ENCODE assay signal across 1 cellular context in the genomic region with DNA sequence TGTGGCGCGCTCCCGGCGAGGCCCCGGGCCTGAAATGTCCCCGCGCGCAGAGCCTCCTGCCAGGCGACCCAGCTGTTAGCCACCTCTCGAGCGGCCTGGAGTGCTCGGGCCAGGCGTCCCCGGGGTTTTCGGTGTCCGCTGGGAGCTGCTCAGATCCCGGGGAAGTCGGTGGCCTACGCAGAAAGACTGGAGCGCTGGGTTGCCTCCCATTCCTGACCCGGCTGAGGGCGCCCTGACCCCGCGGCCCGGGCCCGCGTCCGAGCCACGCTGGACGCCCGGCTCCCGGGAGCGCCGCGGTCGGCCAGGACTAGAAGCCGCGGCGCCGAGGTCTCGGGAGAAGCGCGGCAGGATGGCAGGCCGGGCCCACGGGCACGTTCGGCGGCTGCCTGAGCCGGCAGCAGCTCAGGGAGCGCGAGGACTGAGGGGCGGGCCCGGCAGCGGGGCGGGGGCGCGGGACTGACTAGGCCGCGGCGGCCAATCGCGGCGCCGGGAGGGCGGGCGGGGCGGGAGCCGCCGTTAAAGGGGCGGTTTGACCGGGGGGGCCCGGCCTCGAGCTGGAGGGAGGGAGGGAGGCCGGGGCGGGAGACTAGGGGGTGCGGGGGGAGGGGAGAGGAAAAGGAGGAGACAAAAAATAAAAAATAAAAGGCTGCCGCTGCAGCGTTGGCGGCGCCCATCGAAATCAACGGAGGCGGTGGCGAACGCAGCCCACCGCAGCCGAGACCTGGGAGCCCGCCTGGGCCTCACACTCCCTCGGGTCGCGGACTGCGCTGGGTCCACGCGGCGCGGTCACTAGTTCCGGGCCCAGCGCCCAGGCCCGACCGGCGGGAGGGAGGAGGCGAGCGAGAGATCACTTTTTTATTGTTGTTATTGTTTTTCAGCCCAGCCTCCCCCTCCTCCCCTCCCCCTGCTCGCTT.
A peak's percentile ranks its signal among the peaks of the same experiment; 100 is the strongest.
TF ChIP-seq lines count a peak whose summit lies in the region.

No MANE protein-coding gene starts in this region.

TF ChIP-seq in HEK293, 187 proteins besides CTCF, POLR2A, EP300 and RAD21 (continued from another document and continues in another):
- TF ChIP-seq KLF16 (tag by site-specific recombination; IDR thresholded peaks at IDR 0.05) (peak; percentile 34; the same call in 1 of the 2 replicates), ZNF654 (tag by site-specific recombination; IDR thresholded peaks at IDR 0.05; ENCODE audit: low read depth) (no peak), ZSCAN23 (tag by site-specific recombination; IDR thresholded peaks at IDR 0.05) (peak; percentile 73; the same call in 1 of the 2 replicates), ZNF629 (tag by site-specific recombination; IDR thresholded peaks at IDR 0.05) (0 out of 2 replicates have a peak, but pooled peaks have one; percentile 26), KLF8 (tag by site-specific recombination; IDR thresholded peaks at IDR 0.05) (peak; percentile 62; the same call in 1 of the 2 replicates), SCRT2 (tag by site-specific recombination; IDR thresholded peaks at IDR 0.05) (no peak), SP7 (tag by site-specific recombination; IDR thresholded peaks at IDR 0.05) (peak; percentile 59), ZNF530 (tag by site-specific recombination; IDR thresholded peaks at IDR 0.05; ENCODE audit: low read depth) (no peak), ZNF747 (tag by site-specific recombination; IDR thresholded peaks at IDR 0.05) (no peak), ZNF473 (tag by site-specific recombination; IDR thresholded peaks at IDR 0.05) (no peak), WT1 (tag by site-specific recombination; IDR thresholded peaks at IDR 0.05) (peak; percentile 82), KLF1 (tag by site-specific recombination; IDR thresholded peaks at IDR 0.05) (peak; percentile 48; the same call in 1 of the 2 replicates), ZNF202 (tag by site-specific recombination; IDR thresholded peaks at IDR 0.05; ENCODE audit: borderline replicate concordance) (no peak), ZEB2 (tag by site-specific recombination; IDR thresholded peaks at IDR 0.05) (peak; percentile 81), ZNF37A (tag by site-specific recombination; IDR thresholded peaks at IDR 0.05) (no peak), ZNF501 (tag by site-specific recombination; IDR thresholded peaks at IDR 0.05) (peak; percentile 60; the same call in 1 of the 2 replicates), PRDM6 (tag by site-specific recombination; IDR thresholded peaks at IDR 0.05) (0 out of 2 replicates have a peak, but pooled peaks have one; percentile 50), ZBTB1 (tag by site-specific recombination; IDR thresholded peaks at IDR 0.05) (peak; percentile 93), ZNF362 (tag by site-specific recombination; IDR thresholded peaks at IDR 0.05) (peak; percentile 87), KLF10 (tag by site-specific recombination; IDR thresholded peaks at IDR 0.05) (peak; percentile 56), ZNF404 (tag by site-specific recombination; IDR thresholded peaks at IDR 0.05) (no peak), ZNF664 (tag by site-specific recombination; IDR thresholded peaks at IDR 0.05) (no peak), ZXDB (tag by site-specific recombination; IDR thresholded peaks at IDR 0.05) (peak; percentile 56; the same call in 1 of the 2 replicates), HOXA7 (CRISPR knock-in tag; IDR thresholded peaks at IDR 0.05; ENCODE audit: borderline replicate concordance) (no peak), ZNF513 (tag by site-specific recombination; IDR thresholded peaks at IDR 0.05) (no peak), ZNF423 (tag by site-specific recombination; IDR thresholded peaks at IDR 0.05) (0 out of 2 replicates have a peak, but pooled peaks have one; percentile 34), OVOL3 (tag by site-specific recombination; IDR thresholded peaks at IDR 0.05) (no peak), ZNF548 (tag by site-specific recombination; IDR thresholded peaks at IDR 0.05) (no peak), IKZF3 (tag by site-specific recombination; IDR thresholded peaks at IDR 0.05) (peak; percentile 61), ZNF2 (tag by site-specific recombination; IDR thresholded peaks at IDR 0.05) (0 out of 2 replicates have a peak, but pooled peaks have one; percentile 37), ZNF341 (tag by site-specific recombination; IDR thresholded peaks at IDR 0.05; ENCODE audit: low read depth) (peak; percentile 85), ZNF660 (tag by site-specific recombination; IDR thresholded peaks at IDR 0.05) (peak; percentile 82), ZNF214 (tag by site-specific recombination; IDR thresholded peaks at IDR 0.05; ENCODE audit: borderline replicate concordance) (no peak), GLI2 (tag by site-specific recombination; IDR thresholded peaks at IDR 0.05; ENCODE audit: borderline replicate concordance, low read depth) (no peak), ZNF155 (tag by site-specific recombination; IDR thresholded peaks at IDR 0.05) (no peak), SCRT1 (tag by site-specific recombination; IDR thresholded peaks at IDR 0.05; ENCODE audit: borderline replicate concordance) (no peak), ZNF843 (tag by site-specific recombination; IDR thresholded peaks at IDR 0.05) (peak; percentile 39; the same call in 1 of the 2 replicates), ZBTB7A (tag by site-specific recombination; IDR thresholded peaks at IDR 0.05; ENCODE audit: low read depth) (peak; percentile 88), PRDM4 (tag by site-specific recombination; IDR thresholded peaks at IDR 0.05) (peak; percentile 39), BCL11A (tag by site-specific recombination; IDR thresholded peaks at IDR 0.05; ENCODE audit: low read depth) (peak; percentile 89), KLF9 (tag by site-specific recombination; IDR thresholded peaks at IDR 0.05; ENCODE audit: low read depth) (peak; percentile 68), ZNF23 (tag by site-specific recombination; IDR thresholded peaks at IDR 0.05; ENCODE audit: borderline replicate concordance) (no peak), SALL2 (tag by site-specific recombination; IDR thresholded peaks at IDR 0.05; ENCODE audit: borderline replicate concordance) (no peak), ZNF335 (tag by site-specific recombination; conservative IDR thresholded peaks at IDR 0.05) (peak; percentile 27; the same call in 1 of the 2 replicates), YY1 (tag by site-specific recombination; IDR thresholded peaks at IDR 0.05) (peak; percentile 43), GLIS2 (tag by site-specific recombination; IDR thresholded peaks at IDR 0.05) (peak; percentile 73), PRDM10 (tag by site-specific recombination; IDR thresholded peaks at IDR 0.05) (no peak), ATF2 (tag by site-specific recombination; IDR thresholded peaks at IDR 0.05; ENCODE audit: low read depth) (no peak)
- TF ChIP-seq, protein P1, sequence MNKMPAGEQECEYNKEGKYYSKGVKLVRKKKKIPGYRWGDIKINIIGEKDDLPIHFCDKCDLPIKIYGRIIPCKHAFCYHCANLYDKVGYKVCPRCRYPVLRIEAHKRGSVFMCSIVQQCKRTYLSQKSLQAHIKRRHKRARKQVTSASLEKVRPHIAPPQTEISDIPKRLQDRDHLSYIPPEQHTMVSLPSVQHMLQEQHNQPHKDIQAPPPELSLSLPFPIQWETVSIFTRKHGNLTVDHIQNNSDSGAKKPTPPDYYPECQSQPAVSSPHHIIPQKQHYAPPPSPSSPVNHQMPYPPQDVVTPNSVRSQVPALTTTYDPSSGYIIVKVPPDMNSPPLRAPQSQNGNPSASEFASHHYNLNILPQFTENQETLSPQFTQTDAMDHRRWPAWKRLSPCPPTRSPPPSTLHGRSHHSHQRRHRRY (tag by site-specific recombination; IDR thresholded peaks at IDR 0.05) = no peak
- TF ChIP-seq, protein P2, sequence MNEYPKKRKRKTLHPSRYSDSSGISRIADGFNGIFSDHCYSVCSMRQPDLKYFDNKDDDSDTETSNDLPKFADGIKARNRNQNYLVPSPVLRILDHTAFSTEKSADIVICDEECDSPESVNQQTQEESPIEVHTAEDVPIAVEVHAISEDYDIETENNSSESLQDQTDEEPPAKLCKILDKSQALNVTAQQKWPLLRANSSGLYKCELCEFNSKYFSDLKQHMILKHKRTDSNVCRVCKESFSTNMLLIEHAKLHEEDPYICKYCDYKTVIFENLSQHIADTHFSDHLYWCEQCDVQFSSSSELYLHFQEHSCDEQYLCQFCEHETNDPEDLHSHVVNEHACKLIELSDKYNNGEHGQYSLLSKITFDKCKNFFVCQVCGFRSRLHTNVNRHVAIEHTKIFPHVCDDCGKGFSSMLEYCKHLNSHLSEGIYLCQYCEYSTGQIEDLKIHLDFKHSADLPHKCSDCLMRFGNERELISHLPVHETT (tag by site-specific recombination; IDR thresholded peaks at IDR 0.05) = no peak
